8 cellular contexts compared by ENCODE assay signal in genomic region chr2:78992807-78993517, GRCh38. TPM values are rescaled to one million over a fixed set of nuclear protein-coding genes. Genes with fewer than 3 reads are reported as not detected.
DNase-seq lines count a peak whose midpoint lies in the region; ATAC-seq and TF ChIP-seq lines count a peak whose summit lies in the region.

No MANE protein-coding gene starts in this region.

- CTCF ChIA-PET in HEK293T (lab: Yijun Ruan, JAX), result interaction anchor here (0.6 to 1.2 kb wide), 2 partner anchors 11 to 948 kb away, joined by 3 read pairs; no protein-coding TSS in a partner anchor

- H3K27me3 ChIP-seq in iPS DF 6.9 (ENCODE audit: control insufficient read depth, insufficient read depth, low read length) (peaks cover 16% of the 10 kb centered on the region; the same call in 1 of the 2 replicates), skeletal muscle tissue (ENCODE audit: control insufficient read depth in 3 of 3, insufficient read depth in 3 of 3, low read length in 3 of 3) (peaks cover 25 to 29% (median 25%) of the 10 kb centered on the region in 3 donors)

- no peaks in the 10 kb centered on the region for H3K9me3 ChIP-seq in iPS DF 6.9 (ENCODE audit: control insufficient read depth, insufficient read depth, low read length)
- H3K9me3 ChIP-seq in skeletal muscle tissue (ENCODE audit: control insufficient read depth in 3 of 3, low read length in 3 of 3), result no peaks in the 10 kb centered on the region

- H3K4me1 ChIP-seq in iPS DF 6.9 (ENCODE audit: control insufficient read depth, insufficient read depth, low read length), result no peaks in the 10 kb centered on the region
- peaks cover 0 to 9% (median 8%) of the 10 kb centered on the region in 3 donors for H3K4me1 ChIP-seq in skeletal muscle tissue (ENCODE audit: control insufficient read depth in 3 of 3, insufficient read depth in 3 of 3, low read length in 3 of 3)

- POLR2A ChIA-PET in HEK293T (lab: Yijun Ruan, JAX), result no interaction called here

- H3K36me3 ChIP-seq in iPS DF 6.9 (ENCODE audit: control insufficient read depth, insufficient read depth, low read length) (no peaks in the 10 kb centered on the region), skeletal muscle tissue (ENCODE audit: control insufficient read depth in 3 of 3, insufficient read depth in 3 of 3, low read length in 3 of 3) (no peaks in the 10 kb centered on the region)

- H3K27ac ChIP-seq in iPS DF 6.9 (ENCODE audit: low read length), result no peak overlapping the region
- H3K27ac ChIP-seq in skeletal muscle tissue (ENCODE audit: low read depth, low read length), result no peak overlapping the region

- no CpG with 5 or more reads among the region's 45 CpGs for WGBS in iPS DF 6.9 (ENCODE audit: insufficient coverage, insufficient read length)

- peak overlapping the region; percentile 34; the same call in 1 of the 2 replicates for H3K4me3 ChIP-seq in iPS DF 6.9 (ENCODE audit: low read length)
- peak overlapping the region; percentile 9 to 31 (median 29) for H3K4me3 ChIP-seq in skeletal muscle tissue (ENCODE audit: low read length in 3 of 3)

- DNase-seq in HEK293T (ENCODE audit: extremely low spot score), result peak; percentile 10
- DNase-seq in NCI-H524 treated with DMSO at 0.1 percent for 48 hours (lab: John Stamatoyannopoulos, UW), result peak; percentile 27
- no peak for DNase-seq in iPS DF 6.9 (ENCODE audit: low read depth, low spot score)
- no peak for DNase-seq in activated naive CD4-positive, alpha-beta T cell treated with anti-CD3 and anti-CD28 coated beads, Interleukin-2, amount 50 U/mL, for 16 hours
- no peak for DNase-seq in cerebellar nuclear complex (lab: John Stamatoyannopoulos, UW)
- DNase-seq in NK-92 treated with Interleukin-12 subunit alpha and Interleukin-12 subunit beta, amount 100 ng/mL, for 24 hours (lab: John Stamatoyannopoulos, UW), result no peak

- H3K9ac ChIP-seq in skeletal muscle tissue (ENCODE audit: low read depth in 1 of 3, low read length in 3 of 3), result peak overlapping the region in 1 of 3 donors; percentile 16

- ATAC-seq in HG03520 (IDR thresholded peaks at IDR 0.05; ENCODE audit: unreplicated experiment), result no peak

TF ChIP-seq in HEK293T, 16 proteins besides CTCF, POLR2A, EP300 and RAD21:
- peak; percentile 68 for TF ChIP-seq PKNOX1 (IDR thresholded peaks at IDR 0.05)
- TF ChIP-seq HDGF (IDR thresholded peaks at IDR 0.05; ENCODE audit: borderline replicate concordance), result no peak

RNA-seq across cellular contexts. Expression of gene REG3G, which starts 32.5 kb away (rescaled TPM):
- not detected for total RNA-seq in skeletal muscle tissue

Comparison
In these comparisons a context has a peak if more than half of its experiments do, and no peak if none do; other contexts are left out.
1. DNase-seq: peak in HEK293T (single experiment) and NCI-H524 treated with DMSO at 0.1 percent for 48 hours (single experiment); none in iPS DF 6.9 (single experiment), activated naive CD4-positive, alpha-beta T cell treated with anti-CD3 and anti-CD28 coated beads, Interleukin-2, amount 50 U/mL, for 16 hours (single experiment), cerebellar nuclear complex (0 of 2) and NK-92 treated with Interleukin-12 subunit alpha and Interleukin-12 subunit beta, amount 100 ng/mL, for 24 hours (single experiment).